In the genomic region with DNA sequence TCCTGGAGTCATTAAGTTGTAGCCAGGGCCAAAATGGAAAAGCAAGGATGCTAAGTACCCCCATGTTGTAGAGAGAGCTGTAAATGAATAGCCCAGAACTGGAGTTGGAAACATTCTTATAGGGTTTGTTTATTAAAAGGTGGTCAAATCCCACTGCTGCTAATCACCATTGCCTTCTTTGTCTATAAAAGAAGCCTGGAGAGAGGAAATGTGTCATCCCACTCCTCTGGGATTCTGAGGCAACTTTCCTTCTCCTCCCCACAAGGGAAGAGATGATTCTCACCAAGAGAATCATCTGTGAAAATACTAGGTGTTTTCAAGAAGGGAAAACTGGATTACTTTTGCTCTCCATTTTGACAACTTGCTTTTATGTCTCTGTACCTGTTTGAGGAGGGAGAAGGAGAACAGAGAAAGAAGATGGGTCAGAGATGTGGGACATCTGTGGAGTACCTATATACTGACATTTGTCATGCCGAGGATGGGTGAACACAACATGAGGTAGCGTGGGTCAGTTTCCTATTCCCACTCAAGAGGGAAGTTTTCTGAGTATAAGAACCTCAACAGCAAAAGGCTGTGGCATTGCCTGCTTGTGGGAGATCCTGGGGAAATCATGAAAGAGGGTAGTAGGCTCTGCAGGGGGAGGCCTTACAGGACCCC, we compare ENCODE assay signal across 34 cellular contexts.
"Had no signal": no experiment of that assay in that cellular context is flagged by ENCODE, and none has a peak within 500 bp of the region (broad histone marks: within the 10 kb centered on the region; RNA-seq: fewer than 3 reads in every experiment).

No MANE protein-coding gene starts in this region.

- H3K4me3 Mint-ChIP-seq: activated naive CD4-positive, alpha-beta T cell treated with anti-CD3 and anti-CD28 coated beads, Interleukin-2, amount 10 ng/mL, durations not matched to agents 7 days and 5 days; activated naive CD8-positive, alpha-beta T cell treated with anti-CD3 and anti-CD28 coated beads, Interleukin-2, amount 10 ng/mL, durations not matched to agents 7 days and 5 days; immature natural killer cell; naive thymus-derived CD4-positive, alpha-beta T cell; neural crest cell; T-helper 1 cell treated with Interleukin-12 subunit alpha and Interleukin-12 subunit beta and Interleukin-4 antibody, amounts not matched to agents 30 μg/mL and 1 μg/mL, for 36 hours had no signal

- H3K9me3 Mint-ChIP-seq: activated naive CD4-positive, alpha-beta T cell treated with anti-CD3 and anti-CD28 coated beads, Interleukin-2, amount 10 ng/mL, durations not matched to agents 7 days and 5 days; activated naive CD8-positive, alpha-beta T cell treated with anti-CD3 and anti-CD28 coated beads, Interleukin-2, amount 10 ng/mL, durations not matched to agents 7 days and 5 days; T-helper 1 cell treated with Interleukin-12 subunit alpha and Interleukin-12 subunit beta and Interleukin-4 antibody, amounts not matched to agents 30 μg/mL and 1 μg/mL, for 36 hours had no signal

- H3K4me3 ChIP-seq: cardiac muscle cell, colonic mucosa, dorsolateral prefrontal cortex, heart left ventricle, psoas muscle, smooth muscle cell, tibial nerve had no signal

- H3K4me1 Mint-ChIP-seq: activated naive CD4-positive, alpha-beta T cell treated with anti-CD3 and anti-CD28 coated beads, Interleukin-2, amount 10 ng/mL, durations not matched to agents 7 days and 5 days; activated naive CD8-positive, alpha-beta T cell treated with anti-CD3 and anti-CD28 coated beads, Interleukin-2, amount 10 ng/mL, durations not matched to agents 7 days and 5 days; immature natural killer cell; naive thymus-derived CD4-positive, alpha-beta T cell; neural crest cell had no signal

- H3K27ac Mint-ChIP-seq: activated naive CD4-positive, alpha-beta T cell treated with anti-CD3 and anti-CD28 coated beads, Interleukin-2, amount 10 ng/mL, durations not matched to agents 7 days and 5 days; activated naive CD8-positive, alpha-beta T cell treated with anti-CD3 and anti-CD28 coated beads, Interleukin-2, amount 10 ng/mL, durations not matched to agents 7 days and 5 days; immature natural killer cell; naive thymus-derived CD4-positive, alpha-beta T cell; T-helper 1 cell treated with Interleukin-12 subunit alpha and Interleukin-12 subunit beta and Interleukin-4 antibody, amounts not matched to agents 30 μg/mL and 1 μg/mL, for 36 hours had no signal

- ATAC-seq: activated CD4-positive, CD25-positive, alpha-beta regulatory T cell treated with anti-CD3 and anti-CD28 coated beads, Interleukin-2, amount 50 U/mL, for 24 hours; foreskin keratinocyte; heart left ventricle; left colon; naive thymus-derived CD4-positive, alpha-beta T cell; psoas muscle had no signal

- DNase-seq: activated CD4-positive, alpha-beta T cell treated with anti-CD3 and anti-CD28 coated beads for 48 hours; activated CD4-positive, alpha-beta T cell treated with anti-CD3 and anti-CD28 coated beads, Interleukin-2, amount 50 U/mL, for 48 hours; activated CD8-positive, alpha-beta memory T cell treated with anti-CD3 and anti-CD28 coated beads for 24 hours; activated gamma-delta T cell; activated naive CD4-positive, alpha-beta T cell treated with anti-CD3 and anti-CD28 coated beads, Interleukin-2, amount 10 ng/mL, durations not matched to agents 7 days and 5 days; activated naive CD8-positive, alpha-beta T cell treated with anti-CD3 and anti-CD28 coated beads, Interleukin-2, amount 10 ng/mL, durations not matched to agents 7 days and 5 days; activated T-cell treated with anti-CD3 and anti-CD28 coated beads, Interleukin-2, amount 50 U/mL, for 1 hour; amygdala; cerebellar nuclear complex; colonic mucosa; dorsolateral prefrontal cortex; effector memory CD4-positive, alpha-beta T cell; foreskin keratinocyte; heart left ventricle; hypothalamus; immature natural killer cell; kidney; left colon; midbrain; naive thymus-derived CD4-positive, alpha-beta T cell; nucleus accumbens; psoas muscle; stimulated activated CD4-positive, alpha-beta T cell treated with anti-CD3 and anti-CD28 coated beads, Interleukin-1b, Interleukin-23, amount 100 ng/mL, for 48 hours; stimulated activated CD4-positive, alpha-beta T cell treated with anti-CD3 and anti-CD28 coated beads, Interleukin-4, amount 100 ng/mL, for 4 hours; stimulated activated CD8-positive, alpha-beta memory T cell treated with anti-CD3 and anti-CD28 coated beads, Interleukin-4, amount 100 ng/mL, for 48 hours; stimulated activated naive CD4-positive, alpha-beta T cell treated with Interleukin-2 at 50 U/mL for 16 hours; T-helper 9 cell; WERI-Rb-1 had no signal

- H3K36me3 Mint-ChIP-seq: activated naive CD4-positive, alpha-beta T cell treated with anti-CD3 and anti-CD28 coated beads, Interleukin-2, amount 10 ng/mL, durations not matched to agents 7 days and 5 days; activated naive CD8-positive, alpha-beta T cell treated with anti-CD3 and anti-CD28 coated beads, Interleukin-2, amount 10 ng/mL, durations not matched to agents 7 days and 5 days; immature natural killer cell; naive thymus-derived CD4-positive, alpha-beta T cell had no signal
